In genomic region chr4:24583451-24584174, GRCh38 we compare ENCODE assay signal across 8 cellular contexts. TPM values are rescaled to one million over a fixed set of nuclear protein-coding genes. Genes with fewer than 3 reads are reported as not detected.
DNase-seq lines count a peak whose midpoint lies in the region; ATAC-seq, FAIRE-seq and TF ChIP-seq lines count a peak whose summit lies in the region.

No MANE protein-coding gene starts in this region.

- peak overlapping the region; percentile 93 for H3K4me3 Mint-ChIP-seq in central memory CD8-positive, alpha-beta T cell

- peak overlapping the region; percentile 97 to 98 for H3K27ac ChIP-seq in kidney (ENCODE audit: low read depth in 2 of 2, low read length in 2 of 2)

- H3K4me1 ChIP-seq in kidney (ENCODE audit: control insufficient read depth in 1 of 2, insufficient read depth in 1 of 2, low read depth in 1 of 2, low read length in 2 of 2) = peaks cover 4 to 6% of the 10 kb centered on the region in 2 donors

- intact Hi-C loops in kidney (cut with DNase I) = no loop called here

- H3K9me3 Mint-ChIP-seq in central memory CD8-positive, alpha-beta T cell = no peaks in the 10 kb centered on the region

- ATAC-seq in GM18867 (IDR thresholded peaks at IDR 0.05; ENCODE audit: unreplicated experiment) = peak; percentile 25
- ATAC-seq in HG03135 (IDR thresholded peaks at IDR 0.05; ENCODE audit: unreplicated experiment) = peak; percentile 24
- peak; percentile 12 for ATAC-seq in central memory CD8-positive, alpha-beta T cell (replicated peaks; ENCODE audit: extremely low read depth, poor library complexity, severe bottlenecking)

- H3K27me3 Mint-ChIP-seq in central memory CD8-positive, alpha-beta T cell = no peaks in the 10 kb centered on the region

- TF ChIP-seq CTCF in WI38 (IDR thresholded peaks at IDR 0.05; ENCODE audit: low read depth, low read length) (no peak), kidney (IDR thresholded peaks at IDR 0.05; ENCODE audit: borderline replicate concordance, extremely low read depth, insufficient read depth) (no peak)

- peaks cover 48% of the 10 kb centered on the region for H3K4me1 Mint-ChIP-seq in central memory CD8-positive, alpha-beta T cell

- H3K4me3 ChIP-seq in WI38 (ENCODE audit: low read depth, low read length) (peak overlapping the region; percentile 99), kidney (ENCODE audit: low read length in 2 of 2) (peak overlapping the region; percentile 79 to 91)

- peak overlapping the region; percentile 74 to 97 for H3K9ac ChIP-seq in kidney (ENCODE audit: low read length in 2 of 2)

- H3K9me3 ChIP-seq in kidney (ENCODE audit: control insufficient read depth in 1 of 2, low read length in 2 of 2) = no peaks in the 10 kb centered on the region

- no peaks in the 10 kb centered on the region for H3K36me3 ChIP-seq in kidney (ENCODE audit: control insufficient read depth in 1 of 2, insufficient read depth in 2 of 2, low read length in 2 of 2)

- H3K36me3 Mint-ChIP-seq in central memory CD8-positive, alpha-beta T cell (ENCODE audit: insufficient read depth) = peaks cover 18% of the 10 kb centered on the region

- DNase-seq in A172 (ENCODE audit: low spot score) = peak; percentile 52
- DNase-seq in NCI-H2227 (lab: John Stamatoyannopoulos, UW; ENCODE audit: unreplicated experiment) = peak; percentile 67
- no peak for DNase-seq in central memory CD8-positive, alpha-beta T cell (ENCODE audit: low spot score in 2 of 2)
- DNase-seq in kidney = peak; percentile 85
- peak; percentile 67 for DNase-seq in stimulated activated CD4-positive, alpha-beta T cell treated with anti-CD3 and anti-CD28 coated beads, Interleukin-15, amount 100 ng/mL, for 24 hours

- H3K27ac Mint-ChIP-seq in central memory CD8-positive, alpha-beta T cell (ENCODE audit: low read depth) = peak overlapping the region; percentile 90

- no peak for FAIRE-seq in kidney (lab: Jason Lieb, UNC)

RNA-seq across cellular contexts. Expression of gene DHX15, which starts 0.7 kb away (rescaled TPM):
- total RNA-seq in A172 (2014; rRNA removed; shearing (Covaris generic)) = 132 and 153 TPM in 2 replicates
- total RNA-seq in kidney = 120 TPM
- polyA plus RNA-seq in kidney (ENCODE audit: insufficient read depth, low read depth, low replicate concordance) = 53.4 TPM

Comparison
In these comparisons a context has a peak if more than half of its experiments do, and no peak if none do; other contexts are left out.
1. DNase-seq: peak in A172 (single experiment), NCI-H2227 (single experiment), kidney (single experiment) and stimulated activated CD4-positive, alpha-beta T cell treated with anti-CD3 and anti-CD28 coated beads, Interleukin-15, amount 100 ng/mL, for 24 hours (single experiment); none in central memory CD8-positive, alpha-beta T cell (0 of 2).
2. Peak in every context shown above with its lines, with median percentiles within 50 percentile points of each other: ATAC-seq.